ENCODE assay signal across 8 cellular contexts in the genomic region with DNA sequence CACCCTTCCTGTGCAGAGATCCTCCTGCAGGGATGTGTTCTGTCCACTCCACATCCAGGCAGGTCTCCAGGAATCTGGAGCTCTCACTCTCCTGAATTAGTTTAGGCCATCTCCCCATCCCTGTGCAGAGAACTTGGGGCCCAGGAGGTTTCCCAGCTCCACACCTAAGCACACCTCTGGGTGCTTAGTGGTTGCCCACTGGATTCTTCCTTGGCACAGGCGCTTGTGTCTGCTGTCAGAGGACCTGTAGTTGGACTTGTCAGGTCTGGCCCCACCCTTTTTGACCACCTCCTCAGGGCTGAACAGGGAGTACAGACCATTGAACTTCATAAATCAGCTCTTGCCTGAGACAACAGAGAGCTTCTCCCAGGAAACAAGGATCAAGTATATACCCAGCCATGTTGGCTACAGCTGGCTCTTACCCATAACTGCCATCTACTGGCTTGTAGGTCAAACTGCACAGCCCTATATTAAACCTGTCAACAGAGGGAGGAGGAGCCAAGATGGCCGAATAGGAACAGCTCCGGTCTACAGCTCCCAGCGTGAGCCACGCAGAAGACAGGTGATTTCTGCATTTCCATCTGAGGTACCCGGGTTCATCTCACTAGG.
DNase-seq lines count a peak whose midpoint lies in the region; ATAC-seq and TF ChIP-seq lines count a peak whose summit lies in the region.

No MANE protein-coding gene starts in this region.

- intact Hi-C loops in PC-9 (cut with micrococcal nuclease; ENCODE audit: unreplicated experiment): loop anchor here (10.0 kb wide), 2 partner anchors 480 to 720 kb away; no protein-coding TSS in a partner anchor

- no peaks in the 10 kb centered on the region for H3K9me3 Mint-ChIP-seq in activated naive CD4-positive, alpha-beta T cell treated with anti-CD3 and anti-CD28 coated beads, Interleukin-2, amount 10 ng/mL, durations not matched to agents 7 days and 5 days

- H3K4me1 ChIP-seq in PC-9 (replicated peaks; ENCODE audit: insufficient read depth): no peaks in the 10 kb centered on the region

- no peaks in the 10 kb centered on the region for H3K36me3 Mint-ChIP-seq in activated naive CD4-positive, alpha-beta T cell treated with anti-CD3 and anti-CD28 coated beads, Interleukin-2, amount 10 ng/mL, durations not matched to agents 7 days and 5 days

- ATAC-seq in HG02852 (IDR thresholded peaks at IDR 0.05; ENCODE audit: unreplicated experiment): peak; percentile 65

- H3K79me2 ChIP-seq in PC-9 (ENCODE audit: low read depth): no peaks in the 10 kb centered on the region

- H3K27ac Mint-ChIP-seq in activated naive CD4-positive, alpha-beta T cell treated with anti-CD3 and anti-CD28 coated beads, Interleukin-2, amount 10 ng/mL, durations not matched to agents 7 days and 5 days: no peak overlapping the region

- no peak overlapping the region for H3K4me3 Mint-ChIP-seq in activated naive CD4-positive, alpha-beta T cell treated with anti-CD3 and anti-CD28 coated beads, Interleukin-2, amount 10 ng/mL, durations not matched to agents 7 days and 5 days

- H3K27ac ChIP-seq in PC-9: no peak overlapping the region

- POLR2A ChIA-PET in PC-9 (lab: Charles Lee; ENCODE audit: unreplicated experiment): no interaction called here

- H3K27me3 ChIP-seq in PC-9 (ENCODE audit: insufficient read depth, low read depth): no peaks in the 10 kb centered on the region

- H3F3A ChIP-seq in PC-9 (ENCODE audit: insufficient read depth, low read depth): no peaks in the 10 kb centered on the region

- BruUV-seq in PC-9 (replicated peaks; lab: Mats Ljungman, UMichigan): no TSS peak

- no peaks in the 10 kb centered on the region for H4K20me1 ChIP-seq in PC-9 (ENCODE audit: insufficient read depth)

- TF ChIP-seq CTCF in PC-9 (conservative IDR thresholded peaks at IDR 0.05): peak; percentile 50

- no peaks in the 10 kb centered on the region for H3K27me3 Mint-ChIP-seq in activated naive CD4-positive, alpha-beta T cell treated with anti-CD3 and anti-CD28 coated beads, Interleukin-2, amount 10 ng/mL, durations not matched to agents 7 days and 5 days

- H2AFZ ChIP-seq in PC-9: no peak overlapping the region

- DNase-seq in DMS 273 treated with DMSO at 0.1 percent for 48 hours (lab: John Stamatoyannopoulos, UW) (peak; percentile 3), PC-9 (no peak), iPS DF 4.7 (ENCODE audit: extremely low read depth, low spot score) (peak; percentile 33), COLO668 (lab: John Stamatoyannopoulos, UW; ENCODE audit: unreplicated experiment) (no peak)
- DNase-seq in stimulated activated CD4-positive, alpha-beta T cell treated with anti-CD3 and anti-CD28 coated beads, Interleukin-2, amount 100 ng/mL, for 24 hours: no peak
- DNase-seq in activated CD4-positive, alpha-beta T cell treated with anti-CD3 and anti-CD28 coated beads for 1 hour: no peak
- no peak for DNase-seq in activated naive CD4-positive, alpha-beta T cell treated with anti-CD3 and anti-CD28 coated beads, Interleukin-2, amount 10 ng/mL, durations not matched to agents 7 days and 5 days

- no peaks in the 10 kb centered on the region for H3K36me3 ChIP-seq in PC-9 (ENCODE audit: low read depth)

- CTCF ChIA-PET in PC-9 (lab: Charles Lee): interaction anchor here (0.6 to 1.5 kb wide), 4 partner anchors 246 to 488 kb away, joined by 3 to 5 read pairs (median 3); no protein-coding TSS in a partner anchor
- CTCF ChIA-PET in activated naive CD4-positive, alpha-beta T cell treated with anti-CD3 and anti-CD28 coated beads, Interleukin-2, amount 10 ng/mL, durations not matched to agents 7 days and 5 days (lab: Charles Lee): interaction anchor here (1.0 to 1.4 kb wide), 4 partner anchors 418 to 718 kb away, joined by 3 read pairs; no protein-coding TSS in a partner anchor

- no peak overlapping the region for H3K4me2 ChIP-seq in PC-9

- H3K9me2 ChIP-seq in PC-9 (ENCODE audit: insufficient read depth): no peaks in the 10 kb centered on the region

- no peaks in the 10 kb centered on the region for H3K4me1 Mint-ChIP-seq in activated naive CD4-positive, alpha-beta T cell treated with anti-CD3 and anti-CD28 coated beads, Interleukin-2, amount 10 ng/mL, durations not matched to agents 7 days and 5 days

- H3K9me3 ChIP-seq in PC-9 (ENCODE audit: insufficient read depth, low read depth): no peaks in the 10 kb centered on the region

- H3K4me3 ChIP-seq in PC-9: no peak overlapping the region

Comparison
In these comparisons a context has a peak if more than half of its experiments do, and no peak if none do; other contexts are left out.
1. DNase-seq: peak in DMS 273 treated with DMSO at 0.1 percent for 48 hours (single experiment) and iPS DF 4.7 (single experiment); none in PC-9 (0 of 2), stimulated activated CD4-positive, alpha-beta T cell treated with anti-CD3 and anti-CD28 coated beads, Interleukin-2, amount 100 ng/mL, for 24 hours (0 of 2), COLO668 (single experiment), activated CD4-positive, alpha-beta T cell treated with anti-CD3 and anti-CD28 coated beads for 1 hour (single experiment) and activated naive CD4-positive, alpha-beta T cell treated with anti-CD3 and anti-CD28 coated beads, Interleukin-2, amount 10 ng/mL, durations not matched to agents 7 days and 5 days (single experiment).